Comparison of ENCODE assay signal across 8 cellular contexts in the genomic region with DNA sequence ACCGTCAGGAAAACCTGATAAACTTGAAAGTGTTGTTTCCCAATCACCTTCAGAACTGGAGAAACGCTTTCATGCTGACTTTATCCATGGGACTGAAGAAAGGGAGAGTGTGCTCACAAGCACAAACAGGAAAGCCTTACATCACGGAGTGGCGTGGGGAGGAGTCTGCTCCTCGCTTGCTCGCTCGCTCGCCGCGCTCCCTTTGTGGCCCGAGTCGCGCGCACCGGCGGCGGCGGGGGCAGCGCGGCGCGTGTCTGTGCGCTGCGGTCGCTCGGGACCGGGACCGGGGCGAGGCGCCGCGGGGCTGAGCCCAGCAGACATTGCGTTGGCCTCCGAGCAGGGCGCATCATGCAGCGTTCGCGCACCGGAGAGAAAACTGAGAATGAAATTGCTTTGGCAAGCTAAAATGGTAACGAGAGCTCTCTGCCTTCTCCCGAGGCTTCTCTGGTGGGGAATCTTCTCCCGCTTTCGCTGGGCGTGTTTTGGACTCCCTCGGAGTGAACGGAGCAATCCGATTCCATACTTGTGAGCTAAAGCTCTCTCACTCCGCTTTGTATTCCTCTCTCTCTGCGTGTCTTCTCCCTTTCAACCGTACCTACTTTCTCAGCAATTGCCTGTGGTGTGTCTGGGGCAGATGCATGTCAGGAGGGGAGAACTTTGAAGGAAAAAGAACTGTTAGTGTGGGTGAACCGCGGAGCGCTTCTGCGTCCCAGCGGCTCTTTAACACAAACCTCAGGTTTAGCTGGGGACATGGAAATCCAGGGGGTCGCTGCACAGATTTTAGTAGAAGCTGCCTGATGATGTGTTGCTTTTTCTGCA. TPM values are rescaled to one million over a fixed set of nuclear protein-coding genes. Genes with fewer than 3 reads are reported as not detected.
A peak's percentile ranks its signal among the peaks of the same experiment; 100 is the strongest.
DNase-seq lines count a peak whose midpoint lies in the region; ATAC-seq, FAIRE-seq and TF ChIP-seq lines count a peak whose summit lies in the region.

TSS of gene RGL1 (plus strand) at position 205 of the 819 bp plus-strand sequence. CDS start at position 383, 178 bp downstream.

- peak within 1 kb of the TSS; percentile 72 for H3K4me3 ChIP-seq in HUES6 (ENCODE audit: low read depth, low read length)
- H3K4me3 ChIP-seq in keratinocyte (ENCODE audit: control insufficient read depth in 2 of 3, extremely low read depth in 1 of 3, insufficient read depth in 2 of 3, low read depth in 1 of 3, low read length in 3 of 3) = peak within 1 kb of the TSS; percentile 32 to 89 (median 77)
- peak within 1 kb of the TSS; percentile 79 to 94 (median 79) for H3K4me3 ChIP-seq in skeletal muscle tissue (ENCODE audit: low read length in 3 of 3)

- no peaks in the 10 kb centered on the region for H3K9me3 ChIP-seq in HUES6 (ENCODE audit: control insufficient read depth, insufficient read depth, low read depth, low read length)
- peaks cover 3% of the 10 kb centered on the region for H3K9me3 ChIP-seq in T-helper 17 cell (ENCODE audit: control insufficient read depth, low read length, poor library complexity, severe bottlenecking)
- peaks cover 3% of the 10 kb centered on the region for H3K9me3 ChIP-seq in keratinocyte (ENCODE audit: control insufficient read depth, low read depth, low read length)
- peaks cover 0 to 4% (median 3%) of the 10 kb centered on the region in 3 donors for H3K9me3 ChIP-seq in skeletal muscle tissue (ENCODE audit: control insufficient read depth in 3 of 3, low read length in 3 of 3)

- H3K36me3 Mint-ChIP-seq in T-helper 17 cell (ENCODE audit: low read depth) = peaks cover 5% of the 10 kb centered on the region

- no peaks in the 10 kb centered on the region for H3K79me2 ChIP-seq in keratinocyte (ENCODE audit: control insufficient read depth, insufficient read depth, low read length)

- H3K9me1 ChIP-seq in keratinocyte (ENCODE audit: control insufficient read depth, extremely low read depth, insufficient read depth, low read length) = no peaks in the 10 kb centered on the region

- no peak for TF ChIP-seq CTCF in keratinocyte (optimal IDR thresholded peaks at IDR 0.05 in 1 of 3, IDR thresholded peaks at IDR 0.05 in 1 of 3, conservative IDR thresholded peaks at IDR 0.05 in 1 of 3; ENCODE audit: extremely low read depth in 1 of 3, insufficient read depth in 2 of 3, low read length in 3 of 3)

- peaks cover 3% of the 10 kb centered on the region for H3K4me1 Mint-ChIP-seq in T-helper 17 cell

- H2AFZ ChIP-seq in keratinocyte (ENCODE audit: control insufficient read depth, low read length) = peak within 1 kb of the TSS; percentile 70

- H3K4me3 Mint-ChIP-seq in T-helper 17 cell = peak within 1 kb of the TSS; percentile 84

- ATAC-seq in GM19468 (IDR thresholded peaks at IDR 0.05; ENCODE audit: extremely low read depth, unreplicated experiment) = peak; percentile 60
- ATAC-seq in T-helper 17 cell = peak; percentile 64

- DNase-seq in DMS114 treated with DMSO at 0.1 percent for 48 hours (lab: John Stamatoyannopoulos, UW; ENCODE audit: unreplicated experiment) (peak; percentile 30), T-helper 17 cell (no peak), cerebellar cortex (ENCODE audit: low spot score) (peak; percentile 50), keratinocyte (ENCODE audit: low read depth, low spot score) (no peak)
- DNase-seq in effector CD4-positive, alpha-beta T cell = no peak

- no peak within 1 kb of the TSS for H3K27ac ChIP-seq in HUES6 (ENCODE audit: low read depth, low read length)
- H3K27ac ChIP-seq in keratinocyte (ENCODE audit: control insufficient read depth, insufficient read depth, low read length) = peak within 1 kb of the TSS; percentile 5
- peak within 1 kb of the TSS; percentile 79 for H3K27ac ChIP-seq in skeletal muscle tissue (ENCODE audit: low read depth, low read length)

- peaks cover 19% of the 10 kb centered on the region for H3K27me3 Mint-ChIP-seq in T-helper 17 cell

- dilution Hi-C loops in keratinocyte (cut with MboI; ENCODE audit: extremely low pct_ligation_motif_present, low sequenced_read_pairs) = no loop called here

- H3K36me3 ChIP-seq in HUES6 (ENCODE audit: control insufficient read depth, insufficient read depth, low read length) = no peaks in the 10 kb centered on the region
- H3K36me3 ChIP-seq in keratinocyte (ENCODE audit: control insufficient read depth in 2 of 2, extremely low read depth in 1 of 2, insufficient read depth in 2 of 2, low read length in 2 of 2) = no peaks in the 10 kb centered on the region
- H3K36me3 ChIP-seq in skeletal muscle tissue (ENCODE audit: control insufficient read depth in 3 of 3, insufficient read depth in 3 of 3, low read length in 3 of 3) = no peaks in the 10 kb centered on the region

- peak within 1 kb of the TSS; percentile 100 for H3K4me2 ChIP-seq in keratinocyte (ENCODE audit: control insufficient read depth, extremely low read depth, insufficient read depth, low read depth, low read length)

- H3K27me3 ChIP-seq in HUES6 (ENCODE audit: control insufficient read depth, insufficient read depth, low read length) (peaks cover 21% of the 10 kb centered on the region), keratinocyte (ENCODE audit: control insufficient read depth, extremely low read depth, insufficient read depth, low read length) (no peaks in the 10 kb centered on the region), skeletal muscle tissue (ENCODE audit: control insufficient read depth in 3 of 3, insufficient read depth in 3 of 3, low read length in 3 of 3) (no peaks in the 10 kb centered on the region)

- H4K20me1 ChIP-seq in keratinocyte (ENCODE audit: control insufficient read depth, extremely low read depth, insufficient read depth, low read length) = no peaks in the 10 kb centered on the region

- H3K9ac ChIP-seq in HUES6 (ENCODE audit: low read length) = peak within 1 kb of the TSS; percentile 77
- peak within 1 kb of the TSS; percentile 68 for H3K9ac ChIP-seq in keratinocyte (ENCODE audit: control insufficient read depth, extremely low read depth, insufficient read depth, low read length)
- H3K9ac ChIP-seq in skeletal muscle tissue (ENCODE audit: low read depth in 1 of 3, low read length in 3 of 3) = peak within 1 kb of the TSS; percentile 66 to 95 (median 80)

- no peak within 1 kb of the TSS for H3K27ac Mint-ChIP-seq in T-helper 17 cell

- H3K4me1 ChIP-seq in HUES6 (ENCODE audit: control insufficient read depth, insufficient read depth, low read length) = peaks cover 31% of the 10 kb centered on the region
- H3K4me1 ChIP-seq in keratinocyte (ENCODE audit: control insufficient read depth, extremely low read depth, insufficient read depth, low read length) = peaks cover 27% of the 10 kb centered on the region
- H3K4me1 ChIP-seq in skeletal muscle tissue (ENCODE audit: control insufficient read depth in 3 of 3, insufficient read depth in 3 of 3, low read length in 3 of 3) = peaks cover 2 to 23% (median 6%) of the 10 kb centered on the region in 3 donors

- FAIRE-seq in keratinocyte (lab: Jason Lieb, UNC) = peak; percentile 60

RNA-seq across cellular contexts. Expression of gene RGL1, which starts in this region (rescaled TPM):
- total RNA-seq in T-helper 17 cell = 1 to 10 TPM; 1.0 to 1.4 TPM
- polyA plus RNA-seq in keratinocyte = 0.88 to 1.5 TPM (median 1.2 TPM) in 3 replicates
- polyA plus RNA-seq in keratinocyte (2011; ENCODE audit: low read depth) = 0.65 TPM
- 0.78 and 0.83 TPM in 2 replicates for polyA plus RNA-seq in keratinocyte (2011; cell fraction: cytosol; rRNA removed)
- 1.1 and 1.4 TPM in 2 replicates for polyA plus RNA-seq in keratinocyte (2011; cell fraction: nucleus; rRNA removed)
- polyA plus RNA-seq in keratinocyte (2012; ENCODE audit: low replicate concordance) = 0.69 and 1.1 TPM in 2 replicates
- 0.82 to 1.8 TPM (median 1.5 TPM) in 3 replicates for polyA minus RNA-seq in keratinocyte
- polyA minus RNA-seq in keratinocyte (2011; cell fraction: cytosol; rRNA and poly(A)+ RNA removed) = 0.58 TPM
- polyA minus RNA-seq in keratinocyte (2011; cell fraction: nucleus; rRNA and poly(A)+ RNA removed) = 0.63 and 1.2 TPM in 2 replicates
- total RNA-seq in skeletal muscle tissue = 28.2 TPM

Comparison
In these comparisons a context has a peak if more than half of its experiments do, and no peak if none do; other contexts are left out.
1. RNA of gene RGL1 (total RNA-seq): 28.2 TPM in skeletal muscle tissue (single experiment); 1.0 to 1.4 TPM in T-helper 17 cell; every median in the first group is over 10 times any median in the second.
2. DNase-seq: peak in DMS114 treated with DMSO at 0.1 percent for 48 hours (single experiment) and cerebellar cortex (single experiment); none in T-helper 17 cell (0 of 3), keratinocyte (single experiment) and effector CD4-positive, alpha-beta T cell (single experiment).
3. Peak in every context shown above with its lines, with median percentiles within 50 percentile points of each other: H3K4me3 ChIP-seq and H3K9ac ChIP-seq.